ENCODE assay signal across 8 cellular contexts in the genomic region with DNA sequence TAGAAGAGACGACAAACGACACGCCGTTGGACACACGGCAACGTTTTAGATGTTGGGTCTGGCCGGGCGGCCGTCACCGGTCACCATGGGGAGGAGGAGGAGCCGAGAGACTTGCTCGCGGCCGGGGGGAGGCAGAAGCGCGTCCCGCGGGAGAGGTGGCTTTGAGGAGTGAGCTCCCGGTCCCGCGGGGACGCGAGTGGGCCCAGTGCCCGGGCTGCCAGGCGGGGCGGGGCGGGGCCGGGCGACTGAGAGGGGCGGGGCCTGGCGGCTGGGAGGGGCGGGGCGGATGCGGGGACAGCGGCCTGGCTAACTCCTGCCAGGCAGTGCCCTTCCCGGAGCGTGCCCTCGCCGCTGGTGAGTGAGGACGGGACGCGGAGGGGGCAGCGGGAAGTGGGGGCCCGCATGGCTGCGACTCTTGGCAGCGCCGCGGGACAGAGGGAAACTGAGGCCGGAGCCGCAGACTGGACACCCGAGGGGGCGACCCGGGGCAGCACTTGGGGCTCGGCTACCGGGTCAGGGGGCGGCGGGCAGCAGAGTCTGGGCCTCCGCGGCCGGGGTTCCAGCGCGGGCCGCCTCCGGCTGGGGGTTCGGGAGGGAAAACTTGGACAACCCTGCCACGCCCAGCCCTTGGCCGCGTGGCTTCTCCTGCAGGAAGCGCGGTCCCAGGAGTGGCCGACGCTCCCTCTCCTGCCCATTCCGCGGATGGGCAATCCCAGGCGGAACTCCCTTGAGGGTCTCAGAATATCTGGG. TPM values are rescaled to one million over a fixed set of nuclear protein-coding genes. Genes with fewer than 3 reads are reported as not detected.
DNase-seq lines count a peak whose midpoint lies in the region; ATAC-seq and TF ChIP-seq lines count a peak whose summit lies in the region.

A gene (plus strand): TSS at position 309 of the 750 bp plus-strand sequence. CDS start 7,680 bp downstream, outside the sequence.

- intact Hi-C loops in cardiac septum (cut with DNase I) (no loop called here), transverse colon (cut with DNase I; ENCODE audit: low total_unique reads) (no loop called here)

- H2AFZ ChIP-seq in SU-DHL-6 (ENCODE audit: low read depth, low read length, severe bottlenecking): no peak within 1 kb of the TSS
- peak within 1 kb of the TSS; percentile 82 for H2AFZ ChIP-seq in parathyroid adenoma

- 0 to 3% (median 1%) methylated on average over 51 to 75 of the region's 75 CpGs for WGBS in adipose tissue, 3 donors
- WGBS in transverse colon (ENCODE audit: low coverage in 1 of 2), 2 donors: 3% methylated on average over 64 of the region's 75 CpGs; no CpG with 5 or more reads in 1 of the 2 donors

- TF ChIP-seq EP300 in transverse colon (IDR thresholded peaks at IDR 0.05; ENCODE audit: low read depth): no peak

- in situ Hi-C loops in transverse colon (cut with MboI; ENCODE audit: low pct_ligation_motif_present in 1 of 4, low pct_unique_long_range_greater_than_20kb in 1 of 4, low sequenced_read_pairs in 3 of 4): no loop called here

- no peak for TF ChIP-seq CTCF in SU-DHL-6 (IDR thresholded peaks at IDR 0.05; ENCODE audit: insufficient read depth, low read length, poor library complexity, severe bottlenecking)
- no peak for TF ChIP-seq CTCF in parathyroid adenoma (IDR thresholded peaks at IDR 0.05)
- no peak for TF ChIP-seq CTCF in transverse colon (IDR thresholded peaks at IDR 0.05)

- ATAC-seq in GM21737 (IDR thresholded peaks at IDR 0.05; ENCODE audit: unreplicated experiment): no peak

- 0 out of 2 replicates have a peak, but pooled peaks cover 3% of the 10 kb centered on the region for H3K27me3 ChIP-seq in SU-DHL-6 (ENCODE audit: low read length)
- H3K27me3 ChIP-seq in parathyroid adenoma (ENCODE audit: control insufficient read depth, insufficient read depth, low read length): no peaks in the 10 kb centered on the region
- H3K27me3 ChIP-seq in transverse colon: no peaks in the 10 kb centered on the region

- TF ChIP-seq POLR2A in transverse colon (IDR thresholded peaks at IDR 0.05): peak; percentile 62

- no peaks in the 10 kb centered on the region; the same call in 1 of the 2 replicates for H3F3A ChIP-seq in SU-DHL-6 (ENCODE audit: insufficient read depth)

- H3K27ac ChIP-seq in SU-DHL-6 (ENCODE audit: low read depth, low read length) (no peak within 1 kb of the TSS), adipose tissue (ENCODE audit: low read depth, low read length) (peak within 1 kb of the TSS; percentile 65), parathyroid adenoma (peak within 1 kb of the TSS; percentile 67), transverse colon (peak within 1 kb of the TSS; percentile 90 to 94 (median 94))

- no peaks in the 10 kb centered on the region for H3K9me3 ChIP-seq in SU-DHL-6 (ENCODE audit: insufficient read depth, low read length)
- H3K9me3 ChIP-seq in parathyroid adenoma (ENCODE audit: control insufficient read depth, low read length): no peaks in the 10 kb centered on the region
- no peaks in the 10 kb centered on the region for H3K9me3 ChIP-seq in transverse colon

- no peaks in the 10 kb centered on the region for H3K36me3 ChIP-seq in SU-DHL-6 (ENCODE audit: low read length)
- no peaks in the 10 kb centered on the region for H3K36me3 ChIP-seq in parathyroid adenoma (ENCODE audit: control insufficient read depth, insufficient read depth, low read length)
- no peaks in the 10 kb centered on the region for H3K36me3 ChIP-seq in transverse colon

- H3K4me2 ChIP-seq in SU-DHL-6 (ENCODE audit: low read depth, low read length, poor library complexity, severe bottlenecking): peak within 1 kb of the TSS; percentile 24
- H3K4me2 ChIP-seq in parathyroid adenoma (ENCODE audit: low read length): peak within 1 kb of the TSS; percentile 89

- DNase-seq in AG20443 (ENCODE audit: low spot score): peak; percentile 96
- no peak for DNase-seq in H4 (ENCODE audit: low spot score)
- DNase-seq in cardiac septum (ENCODE audit: low spot score): peak; percentile 94
- DNase-seq in transverse colon: peak; percentile 84

- H3K4me3 ChIP-seq in SU-DHL-6 (ENCODE audit: insufficient read depth, low read length, poor library complexity, severe bottlenecking) (no peak within 1 kb of the TSS), parathyroid adenoma (ENCODE audit: low read depth, low read length) (peak within 1 kb of the TSS; percentile 78), transverse colon (peak within 1 kb of the TSS; percentile 60 to 95 (median 70))

- H3K79me2 ChIP-seq in SU-DHL-6 (ENCODE audit: insufficient read depth, low read length): no peaks in the 10 kb centered on the region
- no peaks in the 10 kb centered on the region for H3K79me2 ChIP-seq in parathyroid adenoma

- H3K4me1 ChIP-seq in parathyroid adenoma: peaks cover 3% of the 10 kb centered on the region
- peaks cover 14 to 48% (median 35%) of the 10 kb centered on the region in 4 donors for H3K4me1 ChIP-seq in transverse colon

- H4K20me1 ChIP-seq in SU-DHL-6 (ENCODE audit: low read depth, low read length): no peaks in the 10 kb centered on the region

- H3K9ac ChIP-seq in SU-DHL-6 (ENCODE audit: low read length) (no peak within 1 kb of the TSS), parathyroid adenoma (no peak within 1 kb of the TSS)

- H3K9me2 ChIP-seq in SU-DHL-6 (replicated peaks; ENCODE audit: insufficient read depth, low read length): no peaks in the 10 kb centered on the region

RNA-seq across cellular contexts. Expression of the gene that starts here (rescaled TPM):
- 187 and 269 TPM in 2 replicates for total RNA-seq in H4 (2014; rRNA removed; shearing (Covaris generic))
- polyA plus RNA-seq in adipose tissue: 100 to 1,000 TPM; 138 to 661 (median 447) TPM
- total RNA-seq in cardiac septum (124 TPM), transverse colon (100 to 1,000 TPM; 307 to 452 (median 365) TPM)
